In the genomic region with DNA sequence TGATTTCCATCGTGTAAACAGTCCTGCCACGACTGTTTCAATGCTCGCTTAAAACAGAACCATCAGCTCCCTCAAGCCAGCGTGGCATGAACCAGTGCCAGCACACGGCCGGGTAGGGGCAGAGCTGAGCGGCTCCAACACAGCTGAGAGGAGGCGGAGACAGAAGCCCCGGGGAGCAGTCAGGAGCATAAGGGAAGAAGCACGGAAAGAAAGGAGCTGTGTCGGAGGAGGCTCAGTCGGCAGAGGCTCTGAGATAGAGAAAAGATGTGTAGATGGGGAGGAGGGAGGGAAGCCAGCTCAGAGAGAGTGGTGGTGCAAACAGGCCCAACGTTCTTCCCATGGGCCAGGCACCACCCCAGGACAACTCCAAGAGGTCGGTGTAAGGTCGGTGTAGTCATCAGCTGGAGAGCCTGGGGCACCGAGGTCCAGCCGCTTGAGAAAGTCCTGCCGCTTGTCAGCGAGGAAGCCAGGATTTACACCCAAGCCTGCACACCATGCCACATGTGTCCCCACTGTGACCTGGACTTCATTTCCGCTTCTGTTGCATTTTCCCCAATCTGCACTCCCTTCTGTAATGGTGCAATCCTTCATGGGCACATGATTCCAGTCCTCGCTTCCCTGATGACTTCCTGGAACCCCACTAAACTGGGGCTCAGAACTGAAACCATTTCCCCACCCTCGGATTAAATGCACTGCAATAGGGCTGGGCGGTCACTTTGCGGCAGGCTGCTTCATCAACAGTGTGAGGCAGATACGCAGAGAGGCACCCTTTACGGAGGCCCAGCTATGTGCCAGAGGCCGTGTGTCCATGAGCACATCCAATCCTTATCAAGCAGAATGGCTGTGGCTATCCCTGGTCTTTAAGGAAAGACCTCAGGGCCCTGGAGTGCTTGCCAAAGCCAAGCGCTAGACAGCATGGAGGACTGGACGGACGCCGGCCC, we compare ENCODE assay signal across 1 cellular context.
TF ChIP-seq lines count a peak whose summit lies in the region.

No MANE protein-coding gene starts in this region.

TF ChIP-seq in K562, 482 proteins besides CTCF, POLR2A, EP300 and RAD21:
- TF ChIP-seq, protein P1, sequence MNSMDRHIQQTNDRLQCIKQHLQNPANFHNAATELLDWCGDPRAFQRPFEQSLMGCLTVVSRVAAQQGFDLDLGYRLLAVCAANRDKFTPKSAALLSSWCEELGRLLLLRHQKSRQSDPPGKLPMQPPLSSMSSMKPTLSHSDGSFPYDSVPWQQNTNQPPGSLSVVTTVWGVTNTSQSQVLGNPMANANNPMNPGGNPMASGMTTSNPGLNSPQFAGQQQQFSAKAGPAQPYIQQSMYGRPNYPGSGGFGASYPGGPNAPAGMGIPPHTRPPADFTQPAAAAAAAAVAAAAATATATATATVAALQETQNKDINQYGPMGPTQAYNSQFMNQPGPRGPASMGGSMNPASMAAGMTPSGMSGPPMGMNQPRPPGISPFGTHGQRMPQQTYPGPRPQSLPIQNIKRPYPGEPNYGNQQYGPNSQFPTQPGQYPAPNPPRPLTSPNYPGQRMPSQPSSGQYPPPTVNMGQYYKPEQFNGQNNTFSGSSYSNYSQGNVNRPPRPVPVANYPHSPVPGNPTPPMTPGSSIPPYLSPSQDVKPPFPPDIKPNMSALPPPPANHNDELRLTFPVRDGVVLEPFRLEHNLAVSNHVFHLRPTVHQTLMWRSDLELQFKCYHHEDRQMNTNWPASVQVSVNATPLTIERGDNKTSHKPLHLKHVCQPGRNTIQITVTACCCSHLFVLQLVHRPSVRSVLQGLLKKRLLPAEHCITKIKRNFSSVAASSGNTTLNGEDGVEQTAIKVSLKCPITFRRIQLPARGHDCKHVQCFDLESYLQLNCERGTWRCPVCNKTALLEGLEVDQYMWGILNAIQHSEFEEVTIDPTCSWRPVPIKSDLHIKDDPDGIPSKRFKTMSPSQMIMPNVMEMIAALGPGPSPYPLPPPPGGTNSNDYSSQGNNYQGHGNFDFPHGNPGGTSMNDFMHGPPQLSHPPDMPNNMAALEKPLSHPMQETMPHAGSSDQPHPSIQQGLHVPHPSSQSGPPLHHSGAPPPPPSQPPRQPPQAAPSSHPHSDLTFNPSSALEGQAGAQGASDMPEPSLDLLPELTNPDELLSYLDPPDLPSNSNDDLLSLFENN (IDR thresholded peaks at IDR 0.05; ENCODE audit: low read depth in 2 of 2, low read length in 2 of 2) = no peak
- TF ChIP-seq BCL6 (CRISPR knock-in tag; IDR thresholded peaks at IDR 0.05) (no peak), KAT8 (IDR thresholded peaks at IDR 0.05; ENCODE audit: low read depth) (no peak), CBX2 (IDR thresholded peaks at IDR 0.05; ENCODE audit: insufficient read depth, low read length, poor library complexity, severe bottlenecking) (no peak), ZC3H4 (CRISPR knock-in tag; IDR thresholded peaks at IDR 0.05; ENCODE audit: borderline replicate concordance) (no peak), RBM22 (IDR thresholded peaks at IDR 0.05; ENCODE audit: low read depth, low read length, poor library complexity, severe bottlenecking) (no peak), NFE2 (IDR thresholded peaks at IDR 0.05; ENCODE audit: low read depth) (no peak), PHF8 (IDR thresholded peaks at IDR 0.05; ENCODE audit: borderline replicate concordance, low read length) (no peak), ZNF124 (CRISPR knock-in tag; IDR thresholded peaks at IDR 0.05) (no peak), NR2F6 (CRISPR knock-in tag; IDR thresholded peaks at IDR 0.05) (no peak)
- TF ChIP-seq, protein P2, sequence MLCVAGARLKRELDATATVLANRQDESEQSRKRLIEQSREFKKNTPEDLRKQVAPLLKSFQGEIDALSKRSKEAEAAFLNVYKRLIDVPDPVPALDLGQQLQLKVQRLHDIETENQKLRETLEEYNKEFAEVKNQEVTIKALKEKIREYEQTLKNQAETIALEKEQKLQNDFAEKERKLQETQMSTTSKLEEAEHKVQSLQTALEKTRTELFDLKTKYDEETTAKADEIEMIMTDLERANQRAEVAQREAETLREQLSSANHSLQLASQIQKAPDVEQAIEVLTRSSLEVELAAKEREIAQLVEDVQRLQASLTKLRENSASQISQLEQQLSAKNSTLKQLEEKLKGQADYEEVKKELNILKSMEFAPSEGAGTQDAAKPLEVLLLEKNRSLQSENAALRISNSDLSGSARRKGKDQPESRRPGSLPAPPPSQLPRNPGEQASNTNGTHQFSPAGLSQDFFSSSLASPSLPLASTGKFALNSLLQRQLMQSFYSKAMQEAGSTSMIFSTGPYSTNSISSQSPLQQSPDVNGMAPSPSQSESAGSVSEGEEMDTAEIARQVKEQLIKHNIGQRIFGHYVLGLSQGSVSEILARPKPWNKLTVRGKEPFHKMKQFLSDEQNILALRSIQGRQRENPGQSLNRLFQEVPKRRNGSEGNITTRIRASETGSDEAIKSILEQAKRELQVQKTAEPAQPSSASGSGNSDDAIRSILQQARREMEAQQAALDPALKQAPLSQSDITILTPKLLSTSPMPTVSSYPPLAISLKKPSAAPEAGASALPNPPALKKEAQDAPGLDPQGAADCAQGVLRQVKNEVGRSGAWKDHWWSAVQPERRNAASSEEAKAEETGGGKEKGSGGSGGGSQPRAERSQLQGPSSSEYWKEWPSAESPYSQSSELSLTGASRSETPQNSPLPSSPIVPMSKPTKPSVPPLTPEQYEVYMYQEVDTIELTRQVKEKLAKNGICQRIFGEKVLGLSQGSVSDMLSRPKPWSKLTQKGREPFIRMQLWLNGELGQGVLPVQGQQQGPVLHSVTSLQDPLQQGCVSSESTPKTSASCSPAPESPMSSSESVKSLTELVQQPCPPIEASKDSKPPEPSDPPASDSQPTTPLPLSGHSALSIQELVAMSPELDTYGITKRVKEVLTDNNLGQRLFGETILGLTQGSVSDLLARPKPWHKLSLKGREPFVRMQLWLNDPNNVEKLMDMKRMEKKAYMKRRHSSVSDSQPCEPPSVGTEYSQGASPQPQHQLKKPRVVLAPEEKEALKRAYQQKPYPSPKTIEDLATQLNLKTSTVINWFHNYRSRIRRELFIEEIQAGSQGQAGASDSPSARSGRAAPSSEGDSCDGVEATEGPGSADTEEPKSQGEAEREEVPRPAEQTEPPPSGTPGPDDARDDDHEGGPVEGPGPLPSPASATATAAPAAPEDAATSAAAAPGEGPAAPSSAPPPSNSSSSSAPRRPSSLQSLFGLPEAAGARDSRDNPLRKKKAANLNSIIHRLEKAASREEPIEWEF (CRISPR knock-in tag; IDR thresholded peaks at IDR 0.05) = no peak
- TF ChIP-seq, protein P3, sequence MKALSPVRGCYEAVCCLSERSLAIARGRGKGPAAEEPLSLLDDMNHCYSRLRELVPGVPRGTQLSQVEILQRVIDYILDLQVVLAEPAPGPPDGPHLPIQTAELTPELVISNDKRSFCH (CRISPR knock-in tag; IDR thresholded peaks at IDR 0.05) = no peak
- TF ChIP-seq, protein P3 (tag; IDR thresholded peaks at IDR 0.05) = no peak
